7 cellular contexts compared by ENCODE assay signal in genomic region chr16:31074814-31075183, GRCh38. TPM values are rescaled to one million over a fixed set of nuclear protein-coding genes. Genes with fewer than 3 reads are reported as not detected.
DNase-seq lines count a peak whose midpoint lies in the region; ATAC-seq and TF ChIP-seq lines count a peak whose summit lies in the region.

No MANE protein-coding gene starts in this region.

- no peak for DNase-seq in HL-60 (ENCODE audit: low read depth in 1 of 2, low spot score in 1 of 2)
- DNase-seq in activated T-helper 1 cell treated with anti-CD3 and anti-CD28 coated beads, Interleukin-12 subunit alpha, Interleukin-12 subunit beta, Interleukin-2, Interleukin-4 antibody, amounts not matched to agents 30 ng/mL and 10 ng/mL and 1 ng/mL, durations not matched to agents 14 hours and 24 hours and 36 hours (ENCODE audit: low spot score): no peak
- DNase-seq in stimulated activated naive B cell treated with anti-CD40 and anti-IgM and Interleukin-4, amounts not matched to agents 10 μg/mL and 1 μg/mL and 100 μg/mL, for 72 hours: no peak
- no peak for DNase-seq in amygdala (lab: John Stamatoyannopoulos, UW)
- DNase-seq in activated CD4-positive, alpha-beta T cell treated with anti-CD3 and anti-CD28 coated beads for 1 hour: no peak

- H3K27me3 ChIP-seq in HL-60 (ENCODE audit: insufficient read depth, poor library complexity, severe bottlenecking): no peaks in the 10 kb centered on the region
- H3K27me3 ChIP-seq in iPS-18a (ENCODE audit: control insufficient read depth, insufficient read depth, low read length): no peaks in the 10 kb centered on the region

- peaks cover 7% of the 10 kb centered on the region for H3K4me1 ChIP-seq in iPS-18a (ENCODE audit: control insufficient read depth, low read depth, low read length)

- peak overlapping the region; percentile 97 for H3K4me3 Mint-ChIP-seq in activated T-helper 1 cell treated with anti-CD3 and anti-CD28 coated beads, Interleukin-12 subunit alpha, Interleukin-12 subunit beta, Interleukin-2, Interleukin-4 antibody, amounts not matched to agents 30 ng/mL and 10 ng/mL and 1 ng/mL, durations not matched to agents 14 hours and 24 hours and 36 hours
- H3K4me3 Mint-ChIP-seq in stimulated activated naive B cell treated with anti-CD40 and anti-IgM and Interleukin-4, amounts not matched to agents 10 μg/mL and 1 μg/mL and 100 μg/mL, for 72 hours: peak overlapping the region; percentile 91 to 95

- H3K27me3 Mint-ChIP-seq in activated T-helper 1 cell treated with anti-CD3 and anti-CD28 coated beads, Interleukin-12 subunit alpha, Interleukin-12 subunit beta, Interleukin-2, Interleukin-4 antibody, amounts not matched to agents 30 ng/mL and 10 ng/mL and 1 ng/mL, durations not matched to agents 14 hours and 24 hours and 36 hours (ENCODE audit: insufficient read depth): no peaks in the 10 kb centered on the region
- no peaks in the 10 kb centered on the region for H3K27me3 Mint-ChIP-seq in stimulated activated naive B cell treated with anti-CD40 and anti-IgM and Interleukin-4, amounts not matched to agents 10 μg/mL and 1 μg/mL and 100 μg/mL, for 72 hours

- H3K4me1 Mint-ChIP-seq in activated T-helper 1 cell treated with anti-CD3 and anti-CD28 coated beads, Interleukin-12 subunit alpha, Interleukin-12 subunit beta, Interleukin-2, Interleukin-4 antibody, amounts not matched to agents 30 ng/mL and 10 ng/mL and 1 ng/mL, durations not matched to agents 14 hours and 24 hours and 36 hours (ENCODE audit: low read depth): peaks cover 32% of the 10 kb centered on the region
- H3K4me1 Mint-ChIP-seq in stimulated activated naive B cell treated with anti-CD40 and anti-IgM and Interleukin-4, amounts not matched to agents 10 μg/mL and 1 μg/mL and 100 μg/mL, for 72 hours: peaks cover 31 to 34% of the 10 kb centered on the region in 2 donors

- peak overlapping the region; percentile 96 for H3K27ac Mint-ChIP-seq in activated T-helper 1 cell treated with anti-CD3 and anti-CD28 coated beads, Interleukin-12 subunit alpha, Interleukin-12 subunit beta, Interleukin-2, Interleukin-4 antibody, amounts not matched to agents 30 ng/mL and 10 ng/mL and 1 ng/mL, durations not matched to agents 14 hours and 24 hours and 36 hours
- H3K27ac Mint-ChIP-seq in stimulated activated naive B cell treated with anti-CD40 and anti-IgM and Interleukin-4, amounts not matched to agents 10 μg/mL and 1 μg/mL and 100 μg/mL, for 72 hours: peak overlapping the region; percentile 97

- ATAC-seq in stimulated activated naive B cell treated with anti-CD40 and anti-IgM and Interleukin-4, amounts not matched to agents 10 μg/mL and 1 μg/mL and 100 μg/mL, for 72 hours (replicated peaks): no peak
- ATAC-seq in GM18868 (IDR thresholded peaks at IDR 0.05; ENCODE audit: unreplicated experiment): no peak

- peaks cover 33% of the 10 kb centered on the region for H3K36me3 ChIP-seq in iPS-18a (ENCODE audit: control insufficient read depth, low read depth, low read length)

- H3K4me3 ChIP-seq in HL-60 (replicated peaks; ENCODE audit: insufficient read depth, low read length): peak overlapping the region; percentile 71
- H3K4me3 ChIP-seq in iPS-18a (ENCODE audit: low read length): peak overlapping the region; percentile 99

- H3K36me3 Mint-ChIP-seq in activated T-helper 1 cell treated with anti-CD3 and anti-CD28 coated beads, Interleukin-12 subunit alpha, Interleukin-12 subunit beta, Interleukin-2, Interleukin-4 antibody, amounts not matched to agents 30 ng/mL and 10 ng/mL and 1 ng/mL, durations not matched to agents 14 hours and 24 hours and 36 hours (ENCODE audit: low read depth): peaks cover 32% of the 10 kb centered on the region
- H3K36me3 Mint-ChIP-seq in stimulated activated naive B cell treated with anti-CD40 and anti-IgM and Interleukin-4, amounts not matched to agents 10 μg/mL and 1 μg/mL and 100 μg/mL, for 72 hours: peaks cover 14 to 39% of the 10 kb centered on the region in 2 donors

- H3K27ac ChIP-seq in HL-60 (replicated peaks) (peak overlapping the region; percentile 88), iPS-18a (ENCODE audit: low read length) (peak overlapping the region; percentile 52)

- no peaks in the 10 kb centered on the region for H3K9me3 ChIP-seq in iPS-18a (ENCODE audit: control insufficient read depth, low read depth, low read length)

- H3K9me3 Mint-ChIP-seq in activated T-helper 1 cell treated with anti-CD3 and anti-CD28 coated beads, Interleukin-12 subunit alpha, Interleukin-12 subunit beta, Interleukin-2, Interleukin-4 antibody, amounts not matched to agents 30 ng/mL and 10 ng/mL and 1 ng/mL, durations not matched to agents 14 hours and 24 hours and 36 hours: no peaks in the 10 kb centered on the region
- no peaks in the 10 kb centered on the region for H3K9me3 Mint-ChIP-seq in stimulated activated naive B cell treated with anti-CD40 and anti-IgM and Interleukin-4, amounts not matched to agents 10 μg/mL and 1 μg/mL and 100 μg/mL, for 72 hours

- TF ChIP-seq CTCF in HL-60 (IDR thresholded peaks at IDR 0.05; ENCODE audit: insufficient read depth, low read length): no peak

- intact Hi-C loops in activated T-helper 1 cell treated with anti-CD3 and anti-CD28 coated beads, Interleukin-12 subunit alpha, Interleukin-12 subunit beta, Interleukin-2, Interleukin-4 antibody, amounts not matched to agents 30 ng/mL and 10 ng/mL and 1 ng/mL, durations not matched to agents 14 hours and 24 hours and 36 hours (cut with micrococcal nuclease): loop anchor here (1.0 to 10.0 kb wide), 16 partner anchors 20 to 1212 kb away; partner anchors contain the start of genes ARMC5, CDIPT, CFAP119 and FBRS

- H3K9ac ChIP-seq in iPS-18a (ENCODE audit: low read length): peak overlapping the region; percentile 95

RNA-seq across cellular contexts. Expression of gene ZNF646, which starts 0.6 kb away (rescaled TPM):
- total RNA-seq in activated T-helper 1 cell treated with anti-CD3 and anti-CD28 coated beads, Interleukin-12 subunit alpha, Interleukin-12 subunit beta, Interleukin-2, Interleukin-4 antibody, amounts not matched to agents 30 ng/mL and 10 ng/mL and 1 ng/mL, durations not matched to agents 14 hours and 24 hours and 36 hours: 25.3 and 26.1 TPM in 2 replicates

RNA-seq across cellular contexts. Expression of gene ZNF668, which starts 0.8 kb away (rescaled TPM):
- 14.9 and 15.1 TPM in 2 replicates for total RNA-seq in activated T-helper 1 cell treated with anti-CD3 and anti-CD28 coated beads, Interleukin-12 subunit alpha, Interleukin-12 subunit beta, Interleukin-2, Interleukin-4 antibody, amounts not matched to agents 30 ng/mL and 10 ng/mL and 1 ng/mL, durations not matched to agents 14 hours and 24 hours and 36 hours

RNA-seq across cellular contexts. Expression of gene PRSS53, which starts 13.9 kb away (rescaled TPM):
- 3.1 and 4.7 TPM in 2 replicates for total RNA-seq in activated T-helper 1 cell treated with anti-CD3 and anti-CD28 coated beads, Interleukin-12 subunit alpha, Interleukin-12 subunit beta, Interleukin-2, Interleukin-4 antibody, amounts not matched to agents 30 ng/mL and 10 ng/mL and 1 ng/mL, durations not matched to agents 14 hours and 24 hours and 36 hours

RNA-seq across cellular contexts. Expression of gene VKORC1, which starts 19.8 kb away (rescaled TPM):
- total RNA-seq in activated T-helper 1 cell treated with anti-CD3 and anti-CD28 coated beads, Interleukin-12 subunit alpha, Interleukin-12 subunit beta, Interleukin-2, Interleukin-4 antibody, amounts not matched to agents 30 ng/mL and 10 ng/mL and 1 ng/mL, durations not matched to agents 14 hours and 24 hours and 36 hours: 47.3 and 53.0 TPM in 2 replicates

RNA-seq across cellular contexts. Expression of gene BCKDK, which starts 33.4 kb away (rescaled TPM):
- 43.6 and 44.8 TPM in 2 replicates for total RNA-seq in activated T-helper 1 cell treated with anti-CD3 and anti-CD28 coated beads, Interleukin-12 subunit alpha, Interleukin-12 subunit beta, Interleukin-2, Interleukin-4 antibody, amounts not matched to agents 30 ng/mL and 10 ng/mL and 1 ng/mL, durations not matched to agents 14 hours and 24 hours and 36 hours
